In genomic region chr15:29805043-29805707, GRCh38 we compare ENCODE assay signal across 1 cellular context.
TF ChIP-seq lines count a peak whose summit lies in the region.

No MANE protein-coding gene starts in this region.

TF ChIP-seq in SK-N-SH, 30 proteins besides CTCF, POLR2A, EP300 and RAD21 (continued from another document):
- no peak for TF ChIP-seq ZBTB33 (IDR thresholded peaks at IDR 0.05; ENCODE audit: borderline replicate concordance, low read depth)
TF ChIP-seq in SK-N-SH: peak in this region for 4.
